In genomic region chr11:64291746-64292457, GRCh38 we compare ENCODE assay signal across 10 cellular contexts. TPM values are rescaled to one million over a fixed set of nuclear protein-coding genes. Genes with fewer than 3 reads are reported as not detected.
A peak's percentile ranks its signal among the peaks of the same experiment; 100 is the strongest.
DNase-seq lines count a peak whose midpoint lies in the region; ATAC-seq and TF ChIP-seq lines count a peak whose summit lies in the region.
"Had no signal": no experiment of that assay in that cellular context is flagged by ENCODE, and none has a peak within 500 bp of the region (broad histone marks: within the 10 kb centered on the region; RNA-seq: fewer than 3 reads in every experiment).

No MANE protein-coding gene starts in this region.

- H4K20me1 ChIP-seq in H9 (ENCODE audit: control insufficient read depth, insufficient read depth, insufficient read length): no peaks in the 10 kb centered on the region

- H4K5ac ChIP-seq in H9 (ENCODE audit: insufficient read length, low read depth, low read length): no peak overlapping the region

- H3K14ac ChIP-seq in H9 (ENCODE audit: insufficient read depth, low read length): no peak overlapping the region; the same call in 1 of the 2 replicates

- no peaks in the 10 kb centered on the region for H3K79me1 ChIP-seq in H9 (ENCODE audit: insufficient read depth, low read depth, low read length, poor library complexity, severe bottlenecking)

- H2AK5ac ChIP-seq in H9 (ENCODE audit: insufficient read length, low read length): no peak overlapping the region

- H3K4ac ChIP-seq in H9 (ENCODE audit: low read depth, low read length): no peak overlapping the region

- H3K79me2 ChIP-seq in H9 (ENCODE audit: insufficient read depth, low read length): no peaks in the 10 kb centered on the region

- no peak overlapping the region for H4K91ac ChIP-seq in H9 (ENCODE audit: insufficient read length, low read depth, low read length)

- no peak overlapping the region for H4K8ac ChIP-seq in H9 (replicated peaks; ENCODE audit: insufficient read length, low read depth, low read length)

- H3K4me1 ChIP-seq in H9 (ENCODE audit: insufficient read depth, low read length) (no peaks in the 10 kb centered on the region), iPS DF 6.9 (ENCODE audit: control insufficient read depth, insufficient read depth, low read length) (peaks cover 4% of the 10 kb centered on the region; the same call in 1 of the 2 replicates), skeletal muscle tissue (ENCODE audit: control insufficient read depth in 3 of 3, insufficient read depth in 3 of 3, low read length in 3 of 3) (peaks cover 7 to 14% (median 8%) of the 10 kb centered on the region in 3 donors)

- no peak overlapping the region for H3K18ac ChIP-seq in H9 (ENCODE audit: insufficient read length, low read depth, low read length)

- peaks cover 78% of the 10 kb centered on the region for H3K27me3 Mint-ChIP-seq in H9 (ENCODE audit: low read depth)

- H2BK5ac ChIP-seq in H9 (ENCODE audit: insufficient read length, low read length): no peak overlapping the region

- peaks cover 3% of the 10 kb centered on the region for H3K23me2 ChIP-seq in H9 (ENCODE audit: insufficient read length, low read depth, low read length, poor library complexity, severe bottlenecking)

- H3K27me3 ChIP-seq in H9 (ENCODE audit: insufficient read depth, low read length) (peaks cover 63% of the 10 kb centered on the region), iPS DF 6.9 (ENCODE audit: control insufficient read depth, insufficient read depth, low read length) (peaks cover 65% of the 10 kb centered on the region), skeletal muscle tissue (ENCODE audit: control insufficient read depth in 3 of 3, insufficient read depth in 3 of 3, low read length in 3 of 3) (peaks cover 53 to 60% (median 58%) of the 10 kb centered on the region in 3 donors)

- H3K4me3 Mint-ChIP-seq in H9: peak overlapping the region; percentile 47 to 77; a peak in 2 of 5 replicates

- H3K23ac ChIP-seq in H9 (ENCODE audit: insufficient read length, low read depth, low read length): no peak overlapping the region

- no peak overlapping the region for H3T11ph ChIP-seq in H9 (ENCODE audit: low read length)

- no peak for TF ChIP-seq CTCF in H9 (conservative IDR thresholded peaks at IDR 0.05)

- no peak overlapping the region for H3K27ac Mint-ChIP-seq in H9

- H2BK20ac ChIP-seq in H9 (ENCODE audit: low read depth, low read length, poor library complexity, severe bottlenecking): no peak overlapping the region

- peaks cover 0 to 2% (median 0%) of the 10 kb centered on the region in 3 experiments; a peak in 3 of 7 replicates for H3K36me3 Mint-ChIP-seq in H9 (ENCODE audit: insufficient read depth in 1 of 3, low read depth in 3 of 3)

- H3K9me3 ChIP-seq in H9 (ENCODE audit: control insufficient read depth, low read depth, low read length) (no peaks in the 10 kb centered on the region), iPS DF 6.9 (ENCODE audit: control insufficient read depth, insufficient read depth, low read length) (no peaks in the 10 kb centered on the region), skeletal muscle tissue (ENCODE audit: control insufficient read depth in 3 of 3, low read length in 3 of 3) (no peaks in the 10 kb centered on the region)

- no CpG with 5 or more reads among the region's 96 CpGs for WGBS in H9 (ENCODE audit: extremely low coverage, insufficient read length, low lambda C conversion rate)
- no CpG with 5 or more reads among the region's 96 CpGs for WGBS in iPS DF 6.9 (ENCODE audit: insufficient coverage, insufficient read length)

- H2BK15ac ChIP-seq in H9 (ENCODE audit: low read depth, low read length): no peak overlapping the region

- H3K9ac ChIP-seq in H9 (ENCODE audit: extremely low read depth, insufficient read length, low read length) (no peak overlapping the region), skeletal muscle tissue (ENCODE audit: low read depth in 1 of 3, low read length in 3 of 3) (peak overlapping the region in 1 of 3 donors; percentile 25)

- H2BK120ac ChIP-seq in H9 (ENCODE audit: low read depth, low read length, poor library complexity, severe bottlenecking): no peak overlapping the region

- ATAC-seq in GM18520 (IDR thresholded peaks at IDR 0.05; ENCODE audit: unreplicated experiment) (no peak), HG03196 (IDR thresholded peaks at IDR 0.05; ENCODE audit: unreplicated experiment) (no peak), GM21526 (IDR thresholded peaks at IDR 0.05; ENCODE audit: low FRiP score, unreplicated experiment) (no peak)

- no peak overlapping the region for H3K27ac ChIP-seq in H9 (ENCODE audit: insufficient read length, low read depth, low read length)
- no peak overlapping the region for H3K27ac ChIP-seq in iPS DF 6.9 (ENCODE audit: low read length)
- H3K27ac ChIP-seq in skeletal muscle tissue (ENCODE audit: low read depth, low read length): no peak overlapping the region

- no peaks in the 10 kb centered on the region; a peak in 2 of 5 replicates for H3K9me3 Mint-ChIP-seq in H9

- H3K36me3 ChIP-seq in iPS DF 6.9 (ENCODE audit: control insufficient read depth, insufficient read depth, low read length) (no peaks in the 10 kb centered on the region), skeletal muscle tissue (ENCODE audit: control insufficient read depth in 3 of 3, insufficient read depth in 3 of 3, low read length in 3 of 3) (no peaks in the 10 kb centered on the region)

- no peak overlapping the region for H2BK12ac ChIP-seq in H9 (ENCODE audit: insufficient read length, low read depth, low read length)

- H3K56ac ChIP-seq in H9 (ENCODE audit: insufficient read length, low read depth, low read length): no peak overlapping the region

- H3K4me1 Mint-ChIP-seq in H9: peaks cover 4 to 10% of the 10 kb centered on the region in 2 experiments

- H2AFZ ChIP-seq in H9 (ENCODE audit: low read length): no peak overlapping the region

- H3K4me2 ChIP-seq in H9 (ENCODE audit: insufficient read depth, insufficient read length, low read length): peak overlapping the region; percentile 58

- H3K4me3 ChIP-seq in iPS DF 6.9 (ENCODE audit: low read length) (peak overlapping the region; percentile 33; the same call in 1 of the 2 replicates), skeletal muscle tissue (ENCODE audit: low read length in 3 of 3) (peak overlapping the region in 2 of 3 donors; percentile 29 to 36)

- DNase-seq in H9 (no peak), iPS DF 6.9 (ENCODE audit: low read depth, low spot score) (no peak), DMS79 (lab: John Stamatoyannopoulos, UW) (no peak)
- DNase-seq in activated naive CD4-positive, alpha-beta T cell treated with anti-CD3 and anti-CD28 coated beads, Interleukin-2, amount 50 U/mL, for 16 hours: peak; percentile 39

RNA-seq across cellular contexts. Expression of gene KCNK4, which starts 0.8 kb away (rescaled TPM):
- total RNA-seq in H9 (2021) (0.28 and 0.31 TPM in 2 replicates), skeletal muscle tissue (not detected)
- total RNA-seq: LHCN-M2, RPMI7951 had no signal

RNA-seq across cellular contexts. Expression of gene GPR137, which starts 6.3 kb away (rescaled TPM):
- total RNA-seq in H9 (2021) (39.6 and 49.7 TPM in 2 replicates), skeletal muscle tissue (6.3 TPM)

RNA-seq across cellular contexts. Expression of gene BAD, which starts 7.4 kb away (rescaled TPM):
- total RNA-seq in H9 (2021): 23.3 and 25.0 TPM in 2 replicates
- total RNA-seq in skeletal muscle tissue: 23.5 TPM

RNA-seq across cellular contexts. Expression of gene CATSPERZ, which starts 8.3 kb away (rescaled TPM):
- total RNA-seq in H9 (2021) (0.92 and 1.3 TPM in 2 replicates), skeletal muscle tissue (not detected)

RNA-seq across cellular contexts. Expression of gene ESRRA, which starts 13.4 kb away (rescaled TPM):
- total RNA-seq in H9 (2021) (42.3 and 44.0 TPM in 2 replicates), skeletal muscle tissue (35.0 TPM)
